ENCODE assay signal across 1 cellular context in genomic region chr17:1119924-1120323, GRCh38.
TF ChIP-seq lines count a peak whose summit lies in the region.

No MANE protein-coding gene starts in this region.

TF ChIP-seq in HepG2, 621 proteins besides CTCF, POLR2A, EP300 and RAD21:
- TF ChIP-seq ATF7 (IDR thresholded peaks at IDR 0.05) (peak; percentile 58), ATF7 (CRISPR knock-in tag; IDR thresholded peaks at IDR 0.05) (no peak), ZNF205 (CRISPR knock-in tag; IDR thresholded peaks at IDR 0.05) (no peak)
